9 cellular contexts compared by ENCODE assay signal in the genomic region with DNA sequence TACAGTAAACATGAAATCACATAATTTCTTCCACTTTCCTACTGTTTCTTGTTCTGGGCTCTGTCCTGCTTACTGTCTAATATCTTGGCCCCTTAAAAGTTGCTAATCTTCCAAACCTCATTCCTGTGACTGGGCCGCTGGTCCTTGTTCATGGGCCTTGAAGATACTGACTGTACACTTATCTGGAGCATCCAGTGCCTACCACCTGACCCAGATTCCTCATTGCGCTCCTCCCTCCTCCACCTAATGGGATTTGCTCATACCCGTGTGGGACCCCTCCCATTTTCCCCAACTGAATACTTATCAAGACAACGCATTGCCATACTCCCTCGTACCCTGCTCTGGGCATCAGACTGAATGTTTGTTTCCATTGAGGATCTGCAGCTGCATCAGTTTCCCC. TPM values are rescaled to one million over a fixed set of nuclear protein-coding genes. Genes with fewer than 3 reads are reported as not detected.
"Had no signal": no experiment of that assay in that cellular context is flagged by ENCODE, and none has a peak within 500 bp of the region (broad histone marks: within the 10 kb centered on the region; RNA-seq: fewer than 3 reads in every experiment).

No MANE protein-coding gene starts in this region.

- H3K4me3 ChIP-seq: GM12878 had no signal

- ATAC-seq: GM12878 had no signal

- FAIRE-seq: G401.6, GM12878, GM12891, GM12892, GM18507, GM19239 had no signal

- DNase-seq: GDM1, GF-D8 had no signal

RNA-seq across cellular contexts. Expression of gene IL37, which starts 6.1 kb away (rescaled TPM):
- total RNA-seq: G401, GM12878 had no signal
